Comparison of ENCODE assay signal across 11 cellular contexts in genomic region chr17:79950306-79950705, GRCh38.
A peak's percentile ranks its signal among the peaks of the same experiment; 100 is the strongest.
DNase-seq lines count a peak whose midpoint lies in the region; ATAC-seq, FAIRE-seq and TF ChIP-seq lines count a peak whose summit lies in the region.
"Had no signal": no experiment of that assay in that cellular context is flagged by ENCODE, and none has a peak within 500 bp of the region (broad histone marks: within the 10 kb centered on the region; RNA-seq: fewer than 3 reads in every experiment).

No MANE protein-coding gene starts in this region.

- BruUV-seq in K562 (replicated peaks; lab: Mats Ljungman, UMichigan) (no TSS peak), PC-9 (replicated peaks; lab: Mats Ljungman, UMichigan) (no TSS peak)

- no peak for TF ChIP-seq POLR2A in K562 (conservative IDR thresholded peaks at IDR 0.05)
- no peak for TF ChIP-seq POLR2A in stomach (IDR thresholded peaks at IDR 0.05)

- no peak overlapping the region for H2AFZ ChIP-seq in K562 (ENCODE audit: low read depth, low read length)
- no peak overlapping the region for H2AFZ ChIP-seq in PC-9

- no peak for ATAC-seq in K562

- DNase-seq in K562 (ENCODE audit: extremely low read depth in 1 of 4, low spot score in 3 of 4) (peak in 1 of 4 experiments; percentile 16), left kidney (ENCODE audit: low read depth, low spot score) (peak; percentile 24), stomach (peak; percentile 69), DMS79 (lab: John Stamatoyannopoulos, UW) (no peak), UCSD-AML1 (lab: John Stamatoyannopoulos, UW; ENCODE audit: unreplicated experiment) (no peak), PC-9 (no peak)
- DNase-seq: activated CD8-positive, alpha-beta memory T cell treated with anti-CD3 and anti-CD28 coated beads for 24 hours; effector CD4-positive, alpha-beta T cell; NCI-H2171 had no signal

- CTCF ChIA-PET in K562 (lab: Yijun Ruan, JAX; ENCODE audit: low intra/inter-chr PET ratio): no interaction called here
- CTCF ChIA-PET in PC-9 (lab: Charles Lee): no interaction called here

- H3K4me3 ChIP-seq in HUES64 (ENCODE audit: low read length) (peak overlapping the region; percentile 39), K562 (no peak overlapping the region), stomach (peak overlapping the region in 2 of 4 donors; percentile 4 to 7), PC-9 (no peak overlapping the region)
- H3K4me3 ChIP-seq: lung had no signal

- intact Hi-C loops in K562 (cut with micrococcal nuclease): no loop called here
- intact Hi-C loops in stomach (cut with DNase I; ENCODE audit: low total_unique reads): no loop called here
- intact Hi-C loops in PC-9 (cut with micrococcal nuclease; ENCODE audit: unreplicated experiment): no loop called here

- H3K4me2 ChIP-seq in K562 (ENCODE audit: insufficient read depth, low read length) (no peak overlapping the region), PC-9 (no peak overlapping the region)

- no peaks in the 10 kb centered on the region for H3K9me2 ChIP-seq in PC-9 (ENCODE audit: insufficient read depth)

- H3K4me1 ChIP-seq in HUES64 (ENCODE audit: insufficient read depth, low read length) (peaks cover 54% of the 10 kb centered on the region), K562 (replicated peaks in 1 of 2; ENCODE audit: control insufficient read depth in 2 of 2, insufficient read depth in 2 of 2, low read length in 2 of 2) (peaks cover 0 to 45% of the 10 kb centered on the region in 2 experiments; a peak in 2 of 5 replicates), stomach (peaks cover 24 to 31% (median 28%) of the 10 kb centered on the region in 4 donors), PC-9 (replicated peaks; ENCODE audit: insufficient read depth) (no peaks in the 10 kb centered on the region)

- peaks cover 30% of the 10 kb centered on the region for H4K20me1 ChIP-seq in K562 (replicated peaks; ENCODE audit: control insufficient read depth, insufficient read depth, low read length)
- H4K20me1 ChIP-seq in PC-9 (ENCODE audit: insufficient read depth): no peaks in the 10 kb centered on the region

- in situ Hi-C loops in K562 (cut with MboI): no loop called here

- H3K27me3 ChIP-seq in HUES64 (ENCODE audit: insufficient read depth, low read length) (peaks cover 4% of the 10 kb centered on the region; the same call in 1 of the 2 replicates), K562 (ENCODE audit: control insufficient read depth in 2 of 2, insufficient read depth in 2 of 2, low read length in 2 of 2) (peaks cover 78 to 94% of the 10 kb centered on the region in 2 experiments), stomach (no peaks in the 10 kb centered on the region), PC-9 (ENCODE audit: insufficient read depth, low read depth) (no peaks in the 10 kb centered on the region)

- no peak for TF ChIP-seq EP300 in K562 (IDR thresholded peaks at IDR 0.05; ENCODE audit: low read length)
- no peak for TF ChIP-seq EP300 in stomach (IDR thresholded peaks at IDR 0.05)

- H3K9me1 ChIP-seq in K562 (ENCODE audit: control insufficient read depth, insufficient read depth, low read length): no peaks in the 10 kb centered on the region

- peak overlapping the region; percentile 72 for H3K9ac ChIP-seq in HUES64 (ENCODE audit: low read depth, low read length)
- H3K9ac ChIP-seq in K562 (ENCODE audit: insufficient read depth in 1 of 2, low read depth in 2 of 2, low read length in 2 of 2): no peak overlapping the region

- no peak for TF ChIP-seq RAD21 in K562 (CRISPR knock-in tag; conservative IDR thresholded peaks at IDR 0.05 in 1 of 2, IDR thresholded peaks at IDR 0.05 in 1 of 2)

- FAIRE-seq in K562 (lab: Jason Lieb, UNC): no peak

- 4% methylated on average over 31 of the region's 31 CpGs for WGBS in HUES64
- 6% methylated on average over 23 of the region's 31 CpGs for WGBS in K562 (ENCODE audit: insufficient coverage, low coverage, missing lambda C conversion rate)
- 40 to 64% (median 45%) methylated on average over 31 of the region's 31 CpGs for WGBS in stomach, 5 donors

- H3K27ac ChIP-seq in HUES64 (ENCODE audit: low read depth, low read length) (peak overlapping the region; percentile 100), K562 (ENCODE audit: extremely low read depth, low read depth, low read length) (no peak overlapping the region), stomach (peak overlapping the region; percentile 34 to 80 (median 79)), PC-9 (no peak overlapping the region)

- H3K9me3 ChIP-seq in HUES64 (ENCODE audit: insufficient read depth, low read depth, low read length): no peaks in the 10 kb centered on the region
- H3K9me3 ChIP-seq in K562 (replicated peaks; ENCODE audit: control insufficient read depth, insufficient read depth, low read depth, low read length): no peaks in the 10 kb centered on the region
- no peaks in the 10 kb centered on the region for H3K9me3 ChIP-seq in stomach
- H3K9me3 ChIP-seq in PC-9 (ENCODE audit: insufficient read depth, low read depth): no peaks in the 10 kb centered on the region

- H3F3A ChIP-seq in PC-9 (ENCODE audit: insufficient read depth, low read depth): no peaks in the 10 kb centered on the region

- TF ChIP-seq CTCF in K562 (IDR thresholded peaks at IDR 0.05 in 2 of 3, conservative IDR thresholded peaks at IDR 0.05 in 1 of 3; ENCODE audit: insufficient read depth in 2 of 3, low read depth in 1 of 3, low read length in 3 of 3): no peak
- TF ChIP-seq CTCF in stomach (IDR thresholded peaks at IDR 0.05): no peak
- TF ChIP-seq CTCF in PC-9 (conservative IDR thresholded peaks at IDR 0.05): no peak

- H3K79me2 ChIP-seq in K562 (ENCODE audit: control insufficient read depth, insufficient read depth, low read length) (no peaks in the 10 kb centered on the region), PC-9 (ENCODE audit: low read depth) (no peaks in the 10 kb centered on the region)

- POLR2A ChIA-PET in K562 (lab: Yijun Ruan, JAX) (interaction anchor here (0.6 to 2.4 kb wide), 2 partner anchors 10 to 831 kb away, joined by 3 to 7 read pairs; no protein-coding TSS in a partner anchor), PC-9 (lab: Charles Lee; ENCODE audit: unreplicated experiment) (no interaction called here)

- H3K36me3 ChIP-seq in HUES64 (ENCODE audit: insufficient read depth, low read length) (peaks cover 26% of the 10 kb centered on the region), K562 (ENCODE audit: control insufficient read depth, insufficient read depth, low read length) (no peaks in the 10 kb centered on the region), stomach (peaks cover 11 to 53% (median 46%) of the 10 kb centered on the region in 4 donors), PC-9 (ENCODE audit: low read depth) (no peaks in the 10 kb centered on the region)

TF ChIP-seq in K562, 482 proteins besides CTCF, POLR2A, EP300 and RAD21:
- TF ChIP-seq EZH2 (IDR thresholded peaks at IDR 0.05; ENCODE audit: borderline replicate concordance, low read depth, low read length): 0 out of 2 replicates have a peak, but pooled peaks have one; percentile 4
- no peak for TF ChIP-seq HDAC8 (tag; IDR thresholded peaks at IDR 0.05)

Comparison
In these comparisons a context has a peak if more than half of its experiments do, and no peak if none do; other contexts are left out.
1. H3K27ac ChIP-seq: peak in HUES64 (single experiment) and stomach (5 of 5); none in K562 (single experiment) and PC-9 (single experiment).
2. DNase-seq: peak in left kidney (single experiment) and stomach (single experiment); none in DMS79 (single experiment), UCSD-AML1 (single experiment) and PC-9 (0 of 2).